In the genomic region with DNA sequence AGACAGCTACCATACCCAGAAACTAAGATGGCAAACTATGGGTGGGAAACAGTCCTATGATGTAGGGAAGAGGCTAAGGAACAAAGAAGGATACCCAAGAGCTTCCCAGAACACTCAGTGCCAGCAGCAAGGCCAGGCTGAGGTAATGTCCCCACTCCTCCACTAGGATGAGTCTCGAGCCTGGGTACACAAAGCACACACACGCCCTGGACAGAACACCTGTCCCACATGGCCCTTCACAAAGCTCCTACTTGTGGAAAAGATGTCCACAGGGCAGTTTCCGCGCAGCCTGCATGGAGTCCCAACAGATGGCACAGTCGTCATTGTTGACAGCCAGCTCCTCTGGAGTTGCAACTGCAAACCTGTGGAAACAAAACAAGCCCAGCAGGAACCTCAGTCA, we compare ENCODE assay signal across 9 cellular contexts. TPM values are rescaled to one million over a fixed set of nuclear protein-coding genes. Genes with fewer than 3 reads are reported as not detected.
DNase-seq lines count a peak whose midpoint lies in the region; ATAC-seq and TF ChIP-seq lines count a peak whose summit lies in the region.
"Had no signal": no experiment of that assay in that cellular context is flagged by ENCODE, and none has a peak within 500 bp of the region (broad histone marks: within the 10 kb centered on the region; RNA-seq: fewer than 3 reads in every experiment).

No MANE protein-coding gene starts in this region.

- H3K79me2 ChIP-seq in neural progenitor cell (ENCODE audit: low read depth), result no peaks in the 10 kb centered on the region

- H3K27me3 ChIP-seq in brain microvascular endothelial cell (replicated peaks), result no peaks in the 10 kb centered on the region
- no peaks in the 10 kb centered on the region for H3K27me3 ChIP-seq in neural progenitor cell

- CTCF ChIA-PET in GM10248 (lab: Yijun Ruan, JAX), result interaction anchor here (0.9 to 1.5 kb wide), 6 partner anchors 14 to 44 kb away, joined by 3 to 5 read pairs (median 3); no protein-coding TSS in a partner anchor

- H3K36me3 ChIP-seq in brain microvascular endothelial cell (replicated peaks) (peaks cover 36% of the 10 kb centered on the region), neural progenitor cell (peaks cover 5% of the 10 kb centered on the region)

- peaks cover 2% of the 10 kb centered on the region for H3K9me3 Mint-ChIP-seq in neural progenitor cell

- peaks cover 2% of the 10 kb centered on the region for H3K27me3 Mint-ChIP-seq in neural progenitor cell (ENCODE audit: insufficient read depth, low read depth)

- peaks cover 3% of the 10 kb centered on the region for H3F3A ChIP-seq in neural progenitor cell (ENCODE audit: low read depth)

- no peaks in the 10 kb centered on the region for H4K20me1 ChIP-seq in neural progenitor cell (ENCODE audit: low read depth)

- no peaks in the 10 kb centered on the region for H3K9me3 ChIP-seq in neural progenitor cell (ENCODE audit: low read depth)
- H3K9me3 ChIP-seq: HAP-1 had no signal

- no peak overlapping the region for H3K4me3 ChIP-seq in brain microvascular endothelial cell (ENCODE audit: low read depth, low read length)
- H3K4me3 ChIP-seq in neural progenitor cell, result no peak overlapping the region
- H3K4me3 ChIP-seq: HAP-1 had no signal

- no peak overlapping the region for H3K4me2 ChIP-seq in neural progenitor cell

- ATAC-seq in GM21717 (IDR thresholded peaks at IDR 0.05; ENCODE audit: unreplicated experiment), result no peak

- H3K4me1 Mint-ChIP-seq in neural progenitor cell, result peaks cover 17% of the 10 kb centered on the region

- H3K9ac ChIP-seq in neural progenitor cell, result no peak overlapping the region

- no peaks in the 10 kb centered on the region for H3K4me1 ChIP-seq in neural progenitor cell
- H3K4me1 ChIP-seq: HAP-1 had no signal

- no peak overlapping the region for H3K4me3 Mint-ChIP-seq in neural progenitor cell

- in situ Hi-C loops in brain microvascular endothelial cell (cut with HindIII; ENCODE audit: low pct_ligation_motif_present, low sequenced_read_pairs), result no loop called here

- no peak overlapping the region for H3K27ac Mint-ChIP-seq in neural progenitor cell

- H3K36me3 Mint-ChIP-seq in neural progenitor cell, result peaks cover 42% of the 10 kb centered on the region

- peak; percentile 27 for DNase-seq in GM10248 (ENCODE audit: extremely low spot score)
- DNase-seq in LHCN-M2 (ENCODE audit: low read depth), result peak; percentile 37
- no peak for DNase-seq in brain microvascular endothelial cell
- DNase-seq in neural progenitor cell (ENCODE audit: low spot score), result peak; percentile 22
- no peak for DNase-seq in germinal center (ENCODE audit: low spot score)
- DNase-seq in NOMO-1 (lab: John Stamatoyannopoulos, UW; ENCODE audit: unreplicated experiment in 2 of 2), result no peak
- no peak for DNase-seq in T-helper 9 cell

- H2AFZ ChIP-seq in neural progenitor cell (replicated peaks), result no peak overlapping the region

- H3K27ac ChIP-seq in brain microvascular endothelial cell (no peak overlapping the region), neural progenitor cell (no peak overlapping the region)

- no peak for TF ChIP-seq CTCF in GM10248 (IDR thresholded peaks at IDR 0.05; ENCODE audit: control extremely low read depth, extremely low read depth, low read depth, missing control alignments)
- peak; percentile 57 for TF ChIP-seq CTCF in brain microvascular endothelial cell (IDR thresholded peaks at IDR 0.05; ENCODE audit: low read depth, low read length, missing control alignments)
- peak; percentile 34 for TF ChIP-seq CTCF in neural progenitor cell (IDR thresholded peaks at IDR 0.05)

- POLR2A ChIA-PET in GM10248 (lab: Yijun Ruan, JAX), result interaction anchor here (0.6 kb wide), 1 partner anchor 544 kb away, joined by 7 read pairs; no protein-coding TSS in a partner anchor

RNA-seq across cellular contexts. Expression of gene AMFR, which starts 23.9 kb away (rescaled TPM):
- total RNA-seq in LHCN-M2 (2014; rRNA removed), result 132 and 134 TPM in 2 replicates
- polyA plus RNA-seq in LHCN-M2 (2012), result 69.8 TPM
- 38.7 and 51.3 TPM in 2 replicates for total RNA-seq in neural progenitor cell (ENCODE audit: low replicate concordance)

RNA-seq across cellular contexts. Expression of gene NUDT21, which starts 49.6 kb away (rescaled TPM):
- total RNA-seq in LHCN-M2 (2014; rRNA removed), result 78.5 and 86.0 TPM in 2 replicates
- polyA plus RNA-seq in LHCN-M2 (2012), result 62.9 TPM
- total RNA-seq in neural progenitor cell (ENCODE audit: low replicate concordance), result 165 and 256 TPM in 2 replicates

RNA-seq across cellular contexts. Expression of gene OGFOD1, which starts 49.9 kb away (rescaled TPM):
- total RNA-seq in LHCN-M2 (2014; rRNA removed) (101 and 127 TPM in 2 replicates), neural progenitor cell (ENCODE audit: low replicate concordance) (65.8 and 73.4 TPM in 2 replicates)
- 35.3 TPM for polyA plus RNA-seq in LHCN-M2 (2012)

Comparison
In these comparisons a context has a peak if more than half of its experiments do, and no peak if none do; other contexts are left out.
1. DNase-seq: peak in GM10248 (single experiment), LHCN-M2 (single experiment) and neural progenitor cell (single experiment); none in brain microvascular endothelial cell (single experiment), germinal center (single experiment), NOMO-1 (0 of 2) and T-helper 9 cell (single experiment).